Comparison of ENCODE assay signal across 33 cellular contexts in the genomic region with DNA sequence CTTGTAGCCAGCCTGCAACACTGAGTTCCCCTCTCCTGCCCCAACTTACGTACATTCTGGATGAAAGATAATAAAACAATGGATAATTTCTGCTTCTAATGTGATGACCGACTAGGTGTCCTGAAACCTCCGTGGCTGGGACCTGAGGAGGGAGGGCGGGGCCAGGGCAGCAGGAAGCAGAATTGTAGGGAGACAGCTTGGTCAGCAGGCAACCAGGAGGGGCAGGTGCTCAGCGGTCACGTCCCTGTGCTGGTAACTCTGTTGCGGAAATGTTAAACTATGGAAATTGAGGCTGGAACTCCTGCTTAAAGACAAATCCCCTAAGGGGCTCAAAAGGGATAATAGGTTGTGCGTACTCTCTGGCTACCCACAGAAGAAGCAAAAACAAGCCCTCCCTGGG. TPM values are rescaled to one million over a fixed set of nuclear protein-coding genes. Genes with fewer than 3 reads are reported as not detected.
"Had no signal": no experiment of that assay in that cellular context is flagged by ENCODE, and none has a peak within 500 bp of the region (broad histone marks: within the 10 kb centered on the region; RNA-seq: fewer than 3 reads in every experiment).

No MANE protein-coding gene starts in this region.

- H3K27ac ChIP-seq: brain microvascular endothelial cell, epithelial cell of prostate, esophagus squamous epithelium, gastroesophageal sphincter, heart right ventricle had no signal

- H3K9me3 ChIP-seq: esophagus squamous epithelium, gastroesophageal sphincter had no signal

- H3K36me3 ChIP-seq: brain microvascular endothelial cell, esophagus squamous epithelium, gastroesophageal sphincter, heart right ventricle had no signal

- H3K4me1 ChIP-seq: esophagus squamous epithelium had no signal

- ATAC-seq: activated CD4-positive, alpha-beta T cell treated with anti-CD3 and anti-CD28 coated beads for 36 hours; activated CD8-positive, alpha-beta T cell treated with anti-CD3 and anti-CD28 coated beads, Interleukin-2, amount 10 ng/mL, durations not matched to agents 7 days and 5 days; activated T-cell treated with anti-CD3 and anti-CD28 coated beads, Interleukin-2, amount 50 U/mL, for 4 hours; activated T-helper 17 cell treated with anti-CD3 and anti-CD28 coated beads, Interleukin-2, amount 50 U/mL, for 72 hours; effector memory CD8-positive, alpha-beta T cell; gastroesophageal sphincter; heart right ventricle had no signal

- H3K4me3 ChIP-seq: esophagus squamous epithelium, gastroesophageal sphincter, heart right ventricle had no signal

- DNase-seq: activated CD4-positive, alpha-beta memory T cell treated with anti-CD3 and anti-CD28 coated beads for 36 hours; activated CD4-positive, alpha-beta T cell treated with anti-CD3 and anti-CD28 coated beads for 36 hours; activated CD4-positive, alpha-beta T cell treated with anti-CD3 and anti-CD28 coated beads, Interleukin-2, amount 10 ng/mL, durations not matched to agents 24 days and 14 days; activated CD4-positive, CD25-positive, alpha-beta regulatory T cell; activated CD4-positive, CD25-positive, alpha-beta regulatory T cell treated with anti-CD3 and anti-CD28 coated beads, Interleukin-2, amount 50 U/mL, for 72 hours; activated CD8-positive, alpha-beta T cell treated with anti-CD3 and anti-CD28 coated beads, Interleukin-2, amount 10 ng/mL, durations not matched to agents 7 days and 5 days; activated effector memory CD4-positive, alpha-beta T cell treated with Interleukin-2 at 50 U/mL for 16 hours; activated gamma-delta T cell treated with Interleukin-2 at 50 U/mL for 16 hours; activated naive CD4-positive, alpha-beta T cell treated with anti-CD3 and anti-CD28 coated beads, Interleukin-2, amount 50 U/mL, for 16 hours; activated naive CD4-positive, alpha-beta T cell treated with Interleukin-2 at 50 U/mL for 16 hours; activated T-cell treated with anti-CD3 and anti-CD28 coated beads, Interleukin-2, amount 50 U/mL, for 4 hours; amniotic stem cell; anterior cingulate cortex; brain microvascular endothelial cell; cortex of kidney; dermis blood vessel endothelial cell; effector CD4-positive, alpha-beta T cell; effector memory CD8-positive, alpha-beta T cell; esophagus squamous epithelium; foreskin melanocyte; heart right ventricle; T-helper 2 cell had no signal

RNA-seq across cellular contexts. Expression of a gene that starts 30.4 kb away (rescaled TPM):
- total RNA-seq: activated CD4-positive, alpha-beta memory T cell treated with anti-CD3 and anti-CD28 coated beads for 36 hours; activated CD4-positive, alpha-beta T cell treated with anti-CD3 and anti-CD28 coated beads for 36 hours; activated CD4-positive, alpha-beta T cell treated with anti-CD3 and anti-CD28 coated beads, Interleukin-2, amount 10 ng/mL, durations not matched to agents 24 days and 14 days; activated CD8-positive, alpha-beta T cell treated with anti-CD3 and anti-CD28 coated beads, Interleukin-2, amount 10 ng/mL, durations not matched to agents 7 days and 5 days; activated T-cell treated with anti-CD3 and anti-CD28 coated beads, Interleukin-2, amount 50 U/mL, for 4 hours; activated T-helper 17 cell treated with anti-CD3 and anti-CD28 coated beads, Interleukin-2, amount 50 U/mL, for 72 hours; astrocyte; bronchial epithelial cell; cardiac septum; dermis blood vessel endothelial cell; endothelial cell of umbilical vein; fibroblast of lung; fibroblast of villous mesenchyme; glomerular endothelial cell; T-helper 1 cell treated with Interleukin-12 subunit alpha and Interleukin-12 subunit beta and Interleukin-4 antibody, amounts not matched to agents 30 ng/mL and 1 ng/mL, for 36 hours had no signal
